Comparison of ENCODE assay signal across 18 cellular contexts in the genomic region with DNA sequence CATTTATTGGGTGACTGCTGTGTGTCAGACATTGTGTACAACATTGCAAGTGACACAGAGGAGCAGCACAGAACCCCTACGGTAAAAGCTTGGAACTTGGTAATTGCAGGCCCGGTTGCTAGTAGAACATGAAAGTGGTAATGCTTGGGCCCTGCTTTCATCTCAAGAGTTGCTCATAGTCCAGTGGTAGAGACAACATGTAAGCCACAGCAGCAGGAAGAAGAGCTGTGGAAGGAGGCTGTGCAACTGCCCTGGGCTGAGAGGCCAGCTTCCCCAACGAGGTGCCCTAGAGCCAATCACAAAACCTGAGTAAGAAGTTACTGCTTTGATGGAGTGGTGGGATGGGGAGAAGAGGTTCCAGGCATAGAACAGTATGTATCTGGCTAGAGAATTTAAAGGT. TPM values are rescaled to one million over a fixed set of nuclear protein-coding genes. Genes with fewer than 3 reads are reported as not detected.
A peak's percentile ranks its signal among the peaks of the same experiment; 100 is the strongest.
DNase-seq lines count a peak whose midpoint lies in the region; ATAC-seq and TF ChIP-seq lines count a peak whose summit lies in the region.
"Had no signal": no experiment of that assay in that cellular context is flagged by ENCODE, and none has a peak within 500 bp of the region (broad histone marks: within the 10 kb centered on the region; RNA-seq: fewer than 3 reads in every experiment).

No MANE protein-coding gene starts in this region.

- WGBS in H9 (ENCODE audit: extremely low coverage, insufficient read length, low lambda C conversion rate): no CpG with 5 or more reads among the region's 3 CpGs
- WGBS in neuronal stem cell (ENCODE audit: extremely low coverage in 2 of 2, insufficient read length in 2 of 2, insufficient replicate concordance in 1 of 2), 2 donors: no CpG with 5 or more reads among the region's 3 CpGs

- no peak for TF ChIP-seq CTCF in H9 (conservative IDR thresholded peaks at IDR 0.05)

- H3K36me3 ChIP-seq in neuronal stem cell (replicated peaks in 1 of 2; ENCODE audit: control insufficient read depth in 2 of 2, insufficient read depth in 2 of 2, low read length in 2 of 2): peaks cover 16 to 92% of the 10 kb centered on the region in 2 donors

- H3K4me1 ChIP-seq in H9 (ENCODE audit: insufficient read depth, low read length): no peaks in the 10 kb centered on the region
- no peaks in the 10 kb centered on the region for H3K4me1 ChIP-seq in neuronal stem cell (ENCODE audit: control insufficient read depth in 2 of 2, insufficient read depth in 1 of 2, low read depth in 1 of 2, low read length in 2 of 2)
- H3K4me1 ChIP-seq: Caco-2 had no signal

- H3K4me1 Mint-ChIP-seq in H9: peaks cover 2 to 6% of the 10 kb centered on the region in 2 experiments; a peak in 2 of 4 replicates
- peaks cover 59% of the 10 kb centered on the region for H3K4me1 Mint-ChIP-seq in activated T-helper 17 cell treated with anti-CD3 and anti-CD28 coated beads, Interleukin-2, amount 50 U/mL, for 72 hours

- H3K18ac ChIP-seq in H9 (ENCODE audit: insufficient read length, low read depth, low read length) (no peak overlapping the region), neuronal stem cell (ENCODE audit: low read length) (no peak overlapping the region)

- H3K23me2 ChIP-seq in H9 (ENCODE audit: insufficient read length, low read depth, low read length, poor library complexity, severe bottlenecking): no peaks in the 10 kb centered on the region

- H2AFZ ChIP-seq in H9 (ENCODE audit: low read length) (no peak overlapping the region), neuronal stem cell (ENCODE audit: low read length) (no peak overlapping the region)
- H2AFZ ChIP-seq: PC-9 had no signal

- H3K4me2 ChIP-seq in H9 (ENCODE audit: insufficient read depth, insufficient read length, low read length): no peak overlapping the region
- no peak overlapping the region for H3K4me2 ChIP-seq in neuronal stem cell (ENCODE audit: insufficient read depth, low read length, poor library complexity, severe bottlenecking)
- H3K4me2 ChIP-seq: PC-9 had no signal

- no peak overlapping the region for H3K4ac ChIP-seq in H9 (ENCODE audit: low read depth, low read length)
- H3K4ac ChIP-seq in neuronal stem cell (ENCODE audit: low read length): no peak overlapping the region

- H3K9me3 ChIP-seq in H9 (ENCODE audit: control insufficient read depth, low read depth, low read length) (no peaks in the 10 kb centered on the region), neuronal stem cell (replicated peaks in 1 of 2; ENCODE audit: control insufficient read depth in 2 of 2, insufficient read depth in 1 of 2, low read depth in 1 of 2, low read length in 2 of 2) (no peaks in the 10 kb centered on the region)
- H3K9me3 ChIP-seq: Caco-2, esophagus squamous epithelium had no signal

- no peak overlapping the region for H3K27ac ChIP-seq in H9 (ENCODE audit: insufficient read length, low read depth, low read length)
- H3K27ac ChIP-seq in neuronal stem cell (replicated peaks; ENCODE audit: low read length): no peak overlapping the region
- H3K27ac ChIP-seq: esophagus squamous epithelium, PC-9 had no signal

- H3K14ac ChIP-seq in H9 (ENCODE audit: insufficient read depth, low read length) (no peak overlapping the region), neuronal stem cell (ENCODE audit: low read length) (no peak overlapping the region)

- H2BK120ac ChIP-seq in H9 (ENCODE audit: low read depth, low read length, poor library complexity, severe bottlenecking) (no peak overlapping the region), neuronal stem cell (ENCODE audit: low read depth, low read length) (no peak overlapping the region)

- peaks cover 40 to 79% (median 76%) of the 10 kb centered on the region in 3 experiments for H3K36me3 Mint-ChIP-seq in H9 (ENCODE audit: insufficient read depth in 1 of 3, low read depth in 3 of 3)
- peaks cover 95% of the 10 kb centered on the region for H3K36me3 Mint-ChIP-seq in activated T-helper 17 cell treated with anti-CD3 and anti-CD28 coated beads, Interleukin-2, amount 50 U/mL, for 72 hours (ENCODE audit: low read depth)

- H2BK15ac ChIP-seq in H9 (ENCODE audit: low read depth, low read length) (no peak overlapping the region), neuronal stem cell (ENCODE audit: low read length) (no peak overlapping the region)

- no peak overlapping the region for H2BK20ac ChIP-seq in H9 (ENCODE audit: low read depth, low read length, poor library complexity, severe bottlenecking)

- peak overlapping the region in 2 of 3 experiments; percentile 8 to 83; a peak in 2 of 7 replicates for H3K27ac Mint-ChIP-seq in H9
- H3K27ac Mint-ChIP-seq in activated T-helper 17 cell treated with anti-CD3 and anti-CD28 coated beads, Interleukin-2, amount 50 U/mL, for 72 hours: no peak overlapping the region

- H3T11ph ChIP-seq in H9 (ENCODE audit: low read length): no peak overlapping the region

- H3K9me3 Mint-ChIP-seq in H9: no peaks in the 10 kb centered on the region
- no peaks in the 10 kb centered on the region for H3K9me3 Mint-ChIP-seq in activated T-helper 17 cell treated with anti-CD3 and anti-CD28 coated beads, Interleukin-2, amount 50 U/mL, for 72 hours

- H3K4me3 Mint-ChIP-seq in H9: no peak overlapping the region
- H3K4me3 Mint-ChIP-seq in activated T-helper 17 cell treated with anti-CD3 and anti-CD28 coated beads, Interleukin-2, amount 50 U/mL, for 72 hours: no peak overlapping the region

- no peak overlapping the region for H4K5ac ChIP-seq in H9 (ENCODE audit: insufficient read length, low read depth, low read length)

- H2AK5ac ChIP-seq in H9 (ENCODE audit: insufficient read length, low read length) (no peak overlapping the region), neuronal stem cell (ENCODE audit: low read depth, low read length) (no peak overlapping the region)

- H4K8ac ChIP-seq in H9 (replicated peaks; ENCODE audit: insufficient read length, low read depth, low read length) (no peak overlapping the region), neuronal stem cell (ENCODE audit: low read depth, low read length) (no peak overlapping the region)

- peak; percentile 12 for ATAC-seq in activated T-helper 17 cell treated with anti-CD3 and anti-CD28 coated beads, Interleukin-2, amount 50 U/mL, for 72 hours (replicated peaks)
- ATAC-seq in GM21367 (IDR thresholded peaks at IDR 0.05; ENCODE audit: unreplicated experiment) (no peak), HG03460 (IDR thresholded peaks at IDR 0.05; ENCODE audit: unreplicated experiment) (no peak)

- H2BK12ac ChIP-seq in H9 (ENCODE audit: insufficient read length, low read depth, low read length) (no peak overlapping the region), neuronal stem cell (ENCODE audit: low read length) (no peak overlapping the region)

- H3K27me3 Mint-ChIP-seq in H9 (ENCODE audit: low read depth): no peaks in the 10 kb centered on the region
- no peaks in the 10 kb centered on the region for H3K27me3 Mint-ChIP-seq in activated T-helper 17 cell treated with anti-CD3 and anti-CD28 coated beads, Interleukin-2, amount 50 U/mL, for 72 hours

- DNase-seq in NK-92 treated with Interleukin-12 subunit alpha and Interleukin-12 subunit beta, amount 100 ng/mL, for 24 hours (lab: John Stamatoyannopoulos, UW): peak; percentile 11
- DNase-seq in NK-92 (lab: John Stamatoyannopoulos, UW; ENCODE audit: unreplicated experiment) (no peak), H9 (no peak), neuronal stem cell (ENCODE audit: low spot score) (no peak), occipital lobe (lab: John Stamatoyannopoulos, UW) (no peak)
- DNase-seq: 8988T; Caco-2; effector memory CD4-positive, alpha-beta T cell; esophagus squamous epithelium; IMR-90; mesendoderm; NCI-H2227 treated with DMSO at 0.1 percent for 48 hours; PC-9; small intestine; stimulated activated CD4-positive, alpha-beta T cell treated with anti-CD3 and anti-CD28 coated beads, Interleukin-2, amount 100 ng/mL, for 48 hours had no signal

- H3K79me1 ChIP-seq in H9 (ENCODE audit: insufficient read depth, low read depth, low read length, poor library complexity, severe bottlenecking): no peaks in the 10 kb centered on the region
- H3K79me1 ChIP-seq in neuronal stem cell (ENCODE audit: low read depth, low read length): no peaks in the 10 kb centered on the region

- H4K91ac ChIP-seq in H9 (ENCODE audit: insufficient read length, low read depth, low read length): no peak overlapping the region
- H4K91ac ChIP-seq in neuronal stem cell (ENCODE audit: low read depth, low read length, poor library complexity): no peak overlapping the region

- no peaks in the 10 kb centered on the region for H4K20me1 ChIP-seq in H9 (ENCODE audit: control insufficient read depth, insufficient read depth, insufficient read length)

- H3K79me2 ChIP-seq in H9 (ENCODE audit: insufficient read depth, low read length): no peaks in the 10 kb centered on the region; the same call in 1 of the 2 replicates

- no peak overlapping the region for H3K23ac ChIP-seq in H9 (ENCODE audit: insufficient read length, low read depth, low read length)
- H3K23ac ChIP-seq in neuronal stem cell (ENCODE audit: low read depth, low read length, poor library complexity): peak overlapping the region; percentile 2

- H3K4me3 ChIP-seq in neuronal stem cell (ENCODE audit: low read length in 2 of 2): no peak overlapping the region
- H3K4me3 ChIP-seq: esophagus squamous epithelium, PC-9 had no signal

- H3K9ac ChIP-seq in H9 (ENCODE audit: extremely low read depth, insufficient read length, low read length) (no peak overlapping the region), neuronal stem cell (ENCODE audit: low read depth, low read length, poor library complexity) (no peak overlapping the region)

- no peak overlapping the region for H2BK5ac ChIP-seq in H9 (ENCODE audit: insufficient read length, low read length)
- H2BK5ac ChIP-seq in neuronal stem cell (ENCODE audit: low read length): no peak overlapping the region

- no peak overlapping the region for H3K56ac ChIP-seq in H9 (ENCODE audit: insufficient read length, low read depth, low read length)

- H3K27me3 ChIP-seq in H9 (ENCODE audit: insufficient read depth, low read length) (no peaks in the 10 kb centered on the region), neuronal stem cell (ENCODE audit: control insufficient read depth in 3 of 3, insufficient read depth in 3 of 3, low read depth in 1 of 3, low read length in 3 of 3) (no peaks in the 10 kb centered on the region)
- H3K27me3 ChIP-seq: esophagus squamous epithelium had no signal

RNA-seq across cellular contexts. Expression of gene CNIH4, which starts 18.4 kb away (rescaled TPM):
- total RNA-seq in H9 (2021) (104 and 114 TPM in 2 replicates), occipital lobe (34.2 TPM)
- total RNA-seq in activated T-helper 17 cell treated with anti-CD3 and anti-CD28 coated beads, Interleukin-2, amount 50 U/mL, for 72 hours: 10 to 100 TPM; 42.6 to 44.8 TPM
- polyA plus RNA-seq in neuronal stem cell (2013, experiment 1 of 2): 116 TPM
- 118 TPM for polyA plus RNA-seq in neuronal stem cell (2013, experiment 2 of 2)

RNA-seq across cellular contexts. Expression of gene NVL, which starts 45.1 kb away (rescaled TPM):
- total RNA-seq in H9 (2021): 64.0 and 66.9 TPM in 2 replicates
- 10 to 100 TPM; 19.9 to 39.5 TPM for total RNA-seq in activated T-helper 17 cell treated with anti-CD3 and anti-CD28 coated beads, Interleukin-2, amount 50 U/mL, for 72 hours
- polyA plus RNA-seq in neuronal stem cell (2013, experiment 1 of 2): 34.4 TPM
- polyA plus RNA-seq in neuronal stem cell (2013, experiment 2 of 2): 31.4 TPM
- 36.0 TPM for total RNA-seq in occipital lobe

RNA-seq across cellular contexts. Expression of gene WDR26, which starts 59.5 kb away (rescaled TPM):
- total RNA-seq in H9 (2021): 81.4 and 81.7 TPM in 2 replicates
- 100 to 1,000 TPM in 1 of 2 donors, 10 to 100 TPM in 1; 75.6 to 154 TPM for total RNA-seq in activated T-helper 17 cell treated with anti-CD3 and anti-CD28 coated beads, Interleukin-2, amount 50 U/mL, for 72 hours
- 32.0 TPM for polyA plus RNA-seq in neuronal stem cell (2013, experiment 1 of 2)
- polyA plus RNA-seq in neuronal stem cell (2013, experiment 2 of 2): 32.0 TPM
- 61.8 TPM for total RNA-seq in occipital lobe
